Comparison of ENCODE assay signal across 8 cellular contexts in genomic region chr7:91942312-91942711, GRCh38. TPM values are rescaled to one million over a fixed set of nuclear protein-coding genes. Genes with fewer than 3 reads are reported as not detected.
DNase-seq lines count a peak whose midpoint lies in the region; TF ChIP-seq lines count a peak whose summit lies in the region.

No MANE protein-coding gene starts in this region.

- H3K4me3 ChIP-seq in left ventricle myocardium inferior (peak overlapping the region; percentile 85), adipocyte (ENCODE audit: low read length) (peak overlapping the region; percentile 91), mesenchymal stem cell (ENCODE audit: insufficient read depth in 1 of 2, low read depth in 1 of 2, low read length in 2 of 2) (peak overlapping the region in 1 of 2 experiments; percentile 94), uterus (peak overlapping the region; percentile 73 to 89)

- H4K8ac ChIP-seq in mesenchymal stem cell (ENCODE audit: low read length): no peak overlapping the region

- DNase-seq in left ventricle myocardium inferior (no peak), cardiac septum (ENCODE audit: low spot score) (no peak), adipocyte (ENCODE audit: low read depth) (no peak), mesenchymal stem cell (no peak), uterus (no peak), germinal center (ENCODE audit: low spot score) (no peak), epidermal melanocyte (ENCODE audit: insufficient read length, low spot score) (no peak), NCI-H2029 (lab: John Stamatoyannopoulos, UW) (no peak)

- H3K4me1 ChIP-seq in left ventricle myocardium inferior (peaks cover 62% of the 10 kb centered on the region), adipocyte (ENCODE audit: control insufficient read depth, insufficient read depth, low read length) (peaks cover 37% of the 10 kb centered on the region), mesenchymal stem cell (ENCODE audit: control insufficient read depth, insufficient read depth, low read depth, low read length) (peaks cover 5% of the 10 kb centered on the region), uterus (peaks cover 0 to 7% of the 10 kb centered on the region in 2 donors)

- H2BK12ac ChIP-seq in mesenchymal stem cell (ENCODE audit: low read length in 2 of 2): no peak overlapping the region

- no peak overlapping the region for H3K4ac ChIP-seq in mesenchymal stem cell (ENCODE audit: low read depth in 1 of 2, low read length in 2 of 2)

- no peak for TF ChIP-seq POLR2A in uterus (IDR thresholded peaks at IDR 0.05)

- H2AK5ac ChIP-seq in mesenchymal stem cell (ENCODE audit: low read length, severe bottlenecking): no peak overlapping the region

- H3K27ac ChIP-seq in left ventricle myocardium inferior (replicated peaks) (peak overlapping the region; percentile 95), mesenchymal stem cell (ENCODE audit: low read length, poor library complexity, severe bottlenecking) (no peak overlapping the region), uterus (peak overlapping the region in 1 of 2 donors; percentile 97)

- H2BK15ac ChIP-seq in mesenchymal stem cell (ENCODE audit: low read depth, poor library complexity, severe bottlenecking): no peak overlapping the region

- intact Hi-C loops in left ventricle myocardium inferior (cut with micrococcal nuclease) (no loop called here), cardiac septum (cut with DNase I) (loop anchor here (10.0 kb wide), 1 partner anchor 102 kb away; no protein-coding TSS in a partner anchor), uterus (cut with DNase I; ENCODE audit: low total_unique reads) (no loop called here)

- no peaks in the 10 kb centered on the region for H3K36me3 ChIP-seq in left ventricle myocardium inferior
- H3K36me3 ChIP-seq in adipocyte (ENCODE audit: control insufficient read depth, insufficient read depth, low read length, severe bottlenecking): no peaks in the 10 kb centered on the region
- peaks cover 0 to 2% of the 10 kb centered on the region in 2 experiments for H3K36me3 ChIP-seq in mesenchymal stem cell (ENCODE audit: control insufficient read depth in 1 of 2, insufficient read depth in 2 of 2, low read depth in 1 of 2, low read length in 2 of 2)
- H3K36me3 ChIP-seq in uterus: no peaks in the 10 kb centered on the region

- no peak overlapping the region for H3K14ac ChIP-seq in mesenchymal stem cell (ENCODE audit: low read length in 2 of 2)

- WGBS in mesenchymal stem cell: 86% methylated on average over 2 of the region's 2 CpGs

- H3K18ac ChIP-seq in mesenchymal stem cell (ENCODE audit: low read depth in 1 of 2, low read length in 2 of 2): no peak overlapping the region

- peaks cover 4% of the 10 kb centered on the region for H3K79me1 ChIP-seq in mesenchymal stem cell (replicated peaks; ENCODE audit: low read length, poor library complexity, severe bottlenecking)

- no peak overlapping the region for H2AFZ ChIP-seq in mesenchymal stem cell (ENCODE audit: low read depth, low read length)

- H3K23ac ChIP-seq in mesenchymal stem cell (ENCODE audit: low read length in 2 of 2): no peak overlapping the region

- TF ChIP-seq CTCF in left ventricle myocardium inferior (IDR thresholded peaks at IDR 0.05; ENCODE audit: borderline replicate concordance) (no peak), uterus (IDR thresholded peaks at IDR 0.05) (no peak)

- H3K9ac ChIP-seq in adipocyte (ENCODE audit: low read length): no peak overlapping the region
- peak overlapping the region; percentile 89 for H3K9ac ChIP-seq in mesenchymal stem cell (ENCODE audit: low read length)

- H3K4me2 ChIP-seq in mesenchymal stem cell (ENCODE audit: low read length, poor library complexity, severe bottlenecking): no peak overlapping the region

- H3K27me3 ChIP-seq in left ventricle myocardium inferior (ENCODE audit: low read depth) (no peaks in the 10 kb centered on the region), adipocyte (replicated peaks; ENCODE audit: control insufficient read depth, insufficient read depth, low read length) (no peaks in the 10 kb centered on the region), mesenchymal stem cell (ENCODE audit: control insufficient read depth in 1 of 2, insufficient read depth in 1 of 2, low read length in 2 of 2) (no peaks in the 10 kb centered on the region), uterus (no peaks in the 10 kb centered on the region)

- no peak overlapping the region for H2BK120ac ChIP-seq in mesenchymal stem cell (ENCODE audit: low read depth, low read length)

- H2BK5ac ChIP-seq in mesenchymal stem cell (ENCODE audit: low read depth, low read length, poor library complexity, severe bottlenecking): no peak overlapping the region

- H3K9me3 ChIP-seq in left ventricle myocardium inferior (replicated peaks): no peaks in the 10 kb centered on the region
- H3K9me3 ChIP-seq in adipocyte (ENCODE audit: control insufficient read depth, low read length): no peaks in the 10 kb centered on the region
- H3K9me3 ChIP-seq in mesenchymal stem cell (ENCODE audit: control insufficient read depth, low read length): no peaks in the 10 kb centered on the region
- H3K9me3 ChIP-seq in uterus: no peaks in the 10 kb centered on the region

- no peak overlapping the region for H4K91ac ChIP-seq in mesenchymal stem cell (ENCODE audit: low read length)

RNA-seq across cellular contexts. Expression of gene AKAP9, which starts 1.6 kb away (rescaled TPM):
- total RNA-seq in left ventricle myocardium inferior (49.4 TPM), cardiac septum (36.2 TPM), uterus (100 to 1,000 TPM in 1 of 4 donors, 10 to 100 TPM in 3; 32.5 to 125 (median 63.5) TPM)
- polyA plus RNA-seq in mesenchymal stem cell (2013, experiment 1 of 2): 10.0 TPM
- 9.1 TPM for polyA plus RNA-seq in mesenchymal stem cell (2013, experiment 2 of 2)
